In genomic region chr11:125423247-125423849, GRCh38 we compare ENCODE assay signal across 10 cellular contexts.
DNase-seq lines count a peak whose midpoint lies in the region; ATAC-seq and TF ChIP-seq lines count a peak whose summit lies in the region.
"Had no signal": no experiment of that assay in that cellular context is flagged by ENCODE, and none has a peak within 500 bp of the region (broad histone marks: within the 10 kb centered on the region; RNA-seq: fewer than 3 reads in every experiment).

No MANE protein-coding gene starts in this region.

- H3K4me3 ChIP-seq in RWPE2 (ENCODE audit: severe bottlenecking), result no peak overlapping the region
- H3K4me3 ChIP-seq: uterus had no signal

- H3K4me1 ChIP-seq in RWPE2 (ENCODE audit: insufficient read depth, poor library complexity, severe bottlenecking), result no peaks in the 10 kb centered on the region
- H3K4me1 ChIP-seq: uterus had no signal

- H3K9me3 ChIP-seq in RWPE2 (ENCODE audit: severe bottlenecking), result no peaks in the 10 kb centered on the region
- H3K9me3 ChIP-seq: uterus had no signal

- H3K27ac ChIP-seq in C4-2B (no peak overlapping the region), RWPE2 (ENCODE audit: poor library complexity, severe bottlenecking) (no peak overlapping the region)
- H3K27ac ChIP-seq: uterus had no signal

- ATAC-seq in RWPE2 (ENCODE audit: low read depth), result no peak
- no peak for ATAC-seq in HG02798 (IDR thresholded peaks at IDR 0.05; ENCODE audit: poor library complexity, unreplicated experiment)

- peak; percentile 57 for DNase-seq in GM13977 (ENCODE audit: low spot score)
- DNase-seq in RWPE2 (ENCODE audit: low spot score), result no peak
- peak; percentile 64 for DNase-seq in iPS-NIHi11 (ENCODE audit: low spot score)
- DNase-seq in NCI-H1092 (lab: John Stamatoyannopoulos, UW), result no peak
- DNase-seq in ecto neural progenitor cell (ENCODE audit: low spot score), result no peak
- no peak for DNase-seq in stimulated activated CD4-positive, alpha-beta T cell treated with anti-CD3 and anti-CD28 coated beads, Interleukin-2, amount 100 ng/mL, for 48 hours
- DNase-seq: SHP77 treated with DMSO at 0.1 percent for 48 hours, uterus had no signal

- TF ChIP-seq CTCF in C4-2B (conservative IDR thresholded peaks at IDR 0.05) (peak; percentile 91), GM13977 (IDR thresholded peaks at IDR 0.05; ENCODE audit: extremely low read depth, insufficient read depth, missing control alignments) (peak; percentile 71), RWPE2 (IDR thresholded peaks at IDR 0.05; ENCODE audit: poor library complexity, severe bottlenecking) (peak; percentile 42)

- H3K36me3 ChIP-seq in RWPE2 (ENCODE audit: low read depth), result no peaks in the 10 kb centered on the region
- H3K36me3 ChIP-seq: uterus had no signal

- in situ Hi-C loops in GM13977 (cut with MboI; ENCODE audit: low pct_unique_long_range_greater_than_20kb, low sequenced_read_pairs, unreplicated experiment), result no loop called here

- no peaks in the 10 kb centered on the region for H3K27me3 ChIP-seq in RWPE2 (ENCODE audit: insufficient read depth, poor library complexity, severe bottlenecking)
- H3K27me3 ChIP-seq: uterus had no signal

Comparison
In these comparisons a context has a peak if more than half of its experiments do, and no peak if none do; other contexts are left out.
1. DNase-seq: peak in GM13977 (single experiment) and iPS-NIHi11 (single experiment); none in RWPE2 (single experiment), NCI-H1092 (single experiment), ecto neural progenitor cell (single experiment) and stimulated activated CD4-positive, alpha-beta T cell treated with anti-CD3 and anti-CD28 coated beads, Interleukin-2, amount 100 ng/mL, for 48 hours (0 of 2).
2. Peak in every context shown above with its lines, with median percentiles within 50 percentile points of each other: CTCF ChIP-seq.